ENCODE assay signal across 1 cellular context in genomic region chr17:61073799-61074513, GRCh38.
A peak's percentile ranks its signal among the peaks of the same experiment; 100 is the strongest.
TF ChIP-seq lines count a peak whose summit lies in the region.

No MANE protein-coding gene starts in this region.

TF ChIP-seq in K562, 482 proteins besides CTCF, POLR2A, EP300 and RAD21:
- TF ChIP-seq REST (CRISPR knock-in tag; IDR thresholded peaks at IDR 0.05; ENCODE audit: low read depth) (no peak), ZNF384 (IDR thresholded peaks at IDR 0.05; ENCODE audit: low read depth, low read length) (0 out of 2 replicates have a peak, but pooled peaks have one; percentile 7)
